8 cellular contexts compared by ENCODE assay signal in the genomic region with DNA sequence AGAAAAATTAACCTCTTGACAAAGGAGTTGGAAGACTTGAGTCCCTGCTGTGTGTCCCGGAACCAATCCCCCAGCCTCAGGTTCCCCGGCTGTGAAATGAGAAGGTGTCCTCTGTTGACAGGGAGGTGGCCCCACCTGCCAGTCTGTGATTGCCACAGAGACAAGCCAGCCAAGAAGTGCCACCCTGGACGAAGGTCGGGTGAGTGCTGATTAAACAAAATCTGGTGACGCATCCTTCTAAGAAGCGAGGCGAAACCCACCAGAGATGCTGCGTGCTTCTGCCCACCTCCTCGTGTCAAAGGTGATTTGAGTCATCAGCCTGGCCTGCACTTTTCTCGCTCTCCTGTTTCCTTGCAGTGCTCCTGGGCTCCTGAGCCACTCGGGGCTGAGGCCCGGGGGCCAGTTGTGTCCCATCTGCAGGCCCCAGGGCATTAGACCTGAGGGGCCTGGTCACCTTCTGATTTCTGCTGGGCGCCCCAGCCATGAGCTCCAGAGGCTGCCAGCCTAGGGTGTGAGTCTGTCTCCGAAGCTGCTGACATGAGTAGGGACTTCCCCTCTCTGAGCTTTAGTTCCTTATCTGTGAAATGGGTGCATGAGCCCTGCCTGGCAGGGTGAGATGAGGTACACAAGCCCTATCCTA. TPM values are rescaled to one million over a fixed set of nuclear protein-coding genes. Genes with fewer than 3 reads are reported as not detected.
DNase-seq lines count a peak whose midpoint lies in the region; ATAC-seq and TF ChIP-seq lines count a peak whose summit lies in the region.

No MANE protein-coding gene starts in this region.

- H3K36me3 Mint-ChIP-seq in Caco-2 (ENCODE audit: insufficient read depth, unreplicated experiment) = peaks cover 17% of the 10 kb centered on the region
- no peaks in the 10 kb centered on the region for H3K36me3 Mint-ChIP-seq in activated naive CD4-positive, alpha-beta T cell treated with anti-CD3 and anti-CD28 coated beads, Interleukin-2, amount 50 U/mL, for 24 hours

- H3K4me3 ChIP-seq in Caco-2 (ENCODE audit: low read depth, low read length) (no peak overlapping the region), lower lobe of right lung (peak overlapping the region; percentile 18)

- H3K4me1 ChIP-seq in Caco-2 = peaks cover 12% of the 10 kb centered on the region; the same call in 1 of the 2 replicates
- peaks cover 81% of the 10 kb centered on the region for H3K4me1 ChIP-seq in lower lobe of right lung

- no peak for TF ChIP-seq CTCF in Caco-2 (IDR thresholded peaks at IDR 0.05; ENCODE audit: insufficient read depth in 1 of 2, low read depth in 1 of 2, low read length in 1 of 2, severe bottlenecking in 1 of 2, unreplicated experiment in 1 of 2)
- TF ChIP-seq CTCF in lower lobe of right lung (IDR thresholded peaks at IDR 0.05) = no peak

- peak overlapping the region; percentile 85 for H3K27ac ChIP-seq in lower lobe of right lung

- ATAC-seq in GM21360 (IDR thresholded peaks at IDR 0.05; ENCODE audit: unreplicated experiment) = peak; percentile 31
- peak; percentile 45 to 70 for ATAC-seq in lower lobe of right lung

- H3K36me3 ChIP-seq in Caco-2 (ENCODE audit: control insufficient read depth, insufficient read depth, low read length) (peaks cover 1% of the 10 kb centered on the region; the same call in 1 of the 2 replicates), lower lobe of right lung (no peaks in the 10 kb centered on the region)

- intact Hi-C loops in Caco-2 (cut with micrococcal nuclease; ENCODE audit: unreplicated experiment) (no loop called here), lower lobe of right lung (cut with DNase I) (no loop called here)

- peak overlapping the region; percentile 42 for H3K27ac Mint-ChIP-seq in Caco-2 (ENCODE audit: unreplicated experiment)
- H3K27ac Mint-ChIP-seq in activated naive CD4-positive, alpha-beta T cell treated with anti-CD3 and anti-CD28 coated beads, Interleukin-2, amount 50 U/mL, for 24 hours = no peak overlapping the region

- BruUV-seq in Caco-2 (replicated peaks; lab: Mats Ljungman, UMichigan) = no TSS peak

- H3K27me3 ChIP-seq in Caco-2 (replicated peaks; ENCODE audit: control insufficient read depth, insufficient read depth, low read length) (no peaks in the 10 kb centered on the region), lower lobe of right lung (ENCODE audit: low read depth) (no peaks in the 10 kb centered on the region)

- no peaks in the 10 kb centered on the region for H3K9me3 Mint-ChIP-seq in Caco-2 (ENCODE audit: unreplicated experiment)
- no peaks in the 10 kb centered on the region for H3K9me3 Mint-ChIP-seq in activated naive CD4-positive, alpha-beta T cell treated with anti-CD3 and anti-CD28 coated beads, Interleukin-2, amount 50 U/mL, for 24 hours

- H3K4me3 Mint-ChIP-seq in Caco-2 (ENCODE audit: unreplicated experiment) = no peak overlapping the region
- peak overlapping the region; percentile 15 for H3K4me3 Mint-ChIP-seq in activated naive CD4-positive, alpha-beta T cell treated with anti-CD3 and anti-CD28 coated beads, Interleukin-2, amount 50 U/mL, for 24 hours

- no peaks in the 10 kb centered on the region for H3K27me3 Mint-ChIP-seq in Caco-2 (ENCODE audit: insufficient read depth, unreplicated experiment)
- no peaks in the 10 kb centered on the region for H3K27me3 Mint-ChIP-seq in activated naive CD4-positive, alpha-beta T cell treated with anti-CD3 and anti-CD28 coated beads, Interleukin-2, amount 50 U/mL, for 24 hours

- DNase-seq in Caco-2 = no peak
- DNase-seq in LHCN-M2 (ENCODE audit: low read depth) = peak; percentile 92
- DNase-seq in lower lobe of right lung = peak; percentile 73
- peak; percentile 51 to 60 for DNase-seq in stimulated activated CD8-positive, alpha-beta memory T cell treated with anti-CD3 and anti-CD28 coated beads, Interleukin-7, amount 100 ng/mL, for 4 hours (ENCODE audit: low read depth in 2 of 2)
- no peak for DNase-seq in foreskin melanocyte
- no peak for DNase-seq in NCI-H2171 (lab: John Stamatoyannopoulos, UW)

- H3K9me3 ChIP-seq in Caco-2 (no peaks in the 10 kb centered on the region), lower lobe of right lung (no peaks in the 10 kb centered on the region)

- CTCF ChIA-PET in Caco-2 (lab: Charles Lee) = interaction anchor here (0.7 kb wide), 1 partner anchor 250 kb away, joined by 8 read pairs; no protein-coding TSS in a partner anchor

- POLR2A ChIA-PET in Caco-2 (lab: Charles Lee) = no interaction called here

- H3K4me1 Mint-ChIP-seq in Caco-2 (ENCODE audit: low read depth, unreplicated experiment) = peaks cover 8% of the 10 kb centered on the region
- peaks cover 20% of the 10 kb centered on the region for H3K4me1 Mint-ChIP-seq in activated naive CD4-positive, alpha-beta T cell treated with anti-CD3 and anti-CD28 coated beads, Interleukin-2, amount 50 U/mL, for 24 hours

RNA-seq across cellular contexts. Expression of a gene that starts 28.7 kb away (rescaled TPM):
- total RNA-seq in Caco-2 (2022) = 56.6 and 66.6 TPM in 2 replicates
- 62.8 and 72.6 TPM in 2 replicates for total RNA-seq in LHCN-M2 (2014; rRNA removed)
- 89.5 TPM for polyA plus RNA-seq in LHCN-M2 (2012)
- total RNA-seq in lower lobe of right lung = 125 TPM

Comparison
In these comparisons a context has a peak if more than half of its experiments do, and no peak if none do; other contexts are left out.
1. DNase-seq: peak in LHCN-M2 (single experiment), lower lobe of right lung (single experiment) and stimulated activated CD8-positive, alpha-beta memory T cell treated with anti-CD3 and anti-CD28 coated beads, Interleukin-7, amount 100 ng/mL, for 4 hours (2 of 2); none in Caco-2 (0 of 2), foreskin melanocyte (single experiment) and NCI-H2171 (single experiment).